Comparison of ENCODE assay signal across 12 cellular contexts in the genomic region with DNA sequence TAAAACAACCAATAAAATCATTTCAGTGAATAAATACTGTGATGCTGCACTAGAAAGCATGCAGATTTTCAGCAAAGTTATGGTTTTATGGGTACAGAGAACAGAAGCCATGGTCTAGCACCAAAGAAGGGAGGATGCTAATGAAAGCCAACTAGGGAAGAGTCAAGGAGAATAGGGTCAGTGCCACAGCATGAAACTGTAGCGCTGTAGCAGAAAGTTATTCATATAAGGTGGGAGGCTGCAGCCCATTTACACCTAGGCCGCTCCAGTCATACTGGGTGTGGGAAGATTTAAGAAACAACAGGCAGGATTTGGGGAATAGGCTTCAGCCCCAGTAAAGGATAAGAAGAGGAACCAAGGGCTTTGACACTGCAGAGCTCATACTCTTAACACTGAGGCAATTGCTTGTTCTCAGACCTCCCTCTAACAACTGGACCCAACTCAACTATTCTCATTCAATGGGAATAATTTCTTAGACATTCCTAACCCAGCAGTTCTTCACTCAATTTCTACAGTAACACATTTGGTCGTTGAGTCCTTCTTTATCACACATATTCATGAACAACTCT. TPM values are rescaled to one million over a fixed set of nuclear protein-coding genes. Genes with fewer than 3 reads are reported as not detected.
DNase-seq lines count a peak whose midpoint lies in the region; TF ChIP-seq lines count a peak whose summit lies in the region.
"Had no signal": no experiment of that assay in that cellular context is flagged by ENCODE, and none has a peak within 500 bp of the region (broad histone marks: within the 10 kb centered on the region; RNA-seq: fewer than 3 reads in every experiment).

No MANE protein-coding gene starts in this region.

- no peak overlapping the region for H2AFZ ChIP-seq in mammary epithelial cell (ENCODE audit: low read depth, low read length)
- no peak overlapping the region for H2AFZ ChIP-seq in OCI-LY3 (ENCODE audit: low read depth, low read length)

- no peak overlapping the region for H3K9ac ChIP-seq in mammary epithelial cell (ENCODE audit: insufficient read depth, low read length)
- no peak overlapping the region for H3K9ac ChIP-seq in OCI-LY3 (ENCODE audit: low read length)

- dilution Hi-C loops in mammary epithelial cell (cut with HindIII; ENCODE audit: low sequenced_read_pairs), result no loop called here

- TF ChIP-seq EP300 in suprapubic skin (IDR thresholded peaks at IDR 0.05), result no peak

- H3K27ac ChIP-seq in mammary epithelial cell (ENCODE audit: insufficient read depth, low read depth, low read length), result no peak overlapping the region
- peak overlapping the region; percentile 93 for H3K27ac ChIP-seq in OCI-LY3 (ENCODE audit: low read length)
- peak overlapping the region; percentile 45 for H3K27ac ChIP-seq in suprapubic skin
- H3K27ac ChIP-seq: brain microvascular endothelial cell had no signal

- H4K20me1 ChIP-seq in mammary epithelial cell (ENCODE audit: insufficient read depth, low read length), result no peaks in the 10 kb centered on the region
- no peaks in the 10 kb centered on the region for H4K20me1 ChIP-seq in OCI-LY3 (ENCODE audit: insufficient read depth, low read length)

- peaks cover 10% of the 10 kb centered on the region for H3K9me3 Mint-ChIP-seq in MCF 10A (ENCODE audit: unreplicated experiment)
- H3K9me3 Mint-ChIP-seq in dendritic cell treated with granulocyte-macrophage colony-stimulating factor and Interleukin-4, amounts not matched to agents 40 ng/mL and 50 ng/mL, for 4 days, result no peaks in the 10 kb centered on the region
- H3K9me3 Mint-ChIP-seq: nephron had no signal

- no TSS peak for BruUV-seq in MCF 10A (replicated peaks; lab: Mats Ljungman, UMichigan)
- BruUV-seq in mammary epithelial cell (replicated peaks; lab: Mats Ljungman, UMichigan), result no TSS peak

- no peak for DNase-seq in MCF 10A (ENCODE audit: unreplicated experiment)
- DNase-seq in mammary epithelial cell, result no peak
- DNase-seq in suprapubic skin (ENCODE audit: low spot score in 2 of 2), result no peak
- DNase-seq in activated CD4-positive, CD25-positive, alpha-beta regulatory T cell (lab: John Stamatoyannopoulos, UW), result no peak
- DNase-seq in mesenteric fat pad (ENCODE audit: low spot score), result no peak
- no peak for DNase-seq in DMS114 treated with DMSO at 0.1 percent for 48 hours (lab: John Stamatoyannopoulos, UW; ENCODE audit: unreplicated experiment)
- DNase-seq: brain microvascular endothelial cell; SHP77 treated with DMSO at 0.1 percent for 48 hours; stimulated activated CD4-positive, alpha-beta T cell treated with anti-CD3 and anti-CD28 coated beads, Interleukin-12 subunit alpha, Interleukin-12 subunit beta, amount 100 ng/mL, for 4 hours had no signal

- CTCF ChIA-PET in MCF 10A (lab: Yijun Ruan, JAX), result interaction anchor here (0.9 to 1.0 kb wide), 2 partner anchors 54 to 74 kb away, joined by 3 read pairs; no protein-coding TSS in a partner anchor
- CTCF ChIA-PET in mammary epithelial cell (lab: Charles Lee; ENCODE audit: low non-redundant PET), result no interaction called here

- H3K36me3 ChIP-seq in mammary epithelial cell (ENCODE audit: insufficient read depth, low read length), result peaks cover 27% of the 10 kb centered on the region
- peaks cover 62% of the 10 kb centered on the region for H3K36me3 ChIP-seq in OCI-LY3 (replicated peaks; ENCODE audit: low read depth, low read length)
- peaks cover 32% of the 10 kb centered on the region for H3K36me3 ChIP-seq in suprapubic skin

- H3K79me2 ChIP-seq in mammary epithelial cell (ENCODE audit: insufficient read depth, low read length) (peaks cover 48% of the 10 kb centered on the region), OCI-LY3 (ENCODE audit: low read length) (peaks cover 82% of the 10 kb centered on the region)

- H3K27me3 ChIP-seq in mammary epithelial cell (ENCODE audit: insufficient read depth, low read length), result no peaks in the 10 kb centered on the region
- H3K27me3 ChIP-seq in OCI-LY3 (ENCODE audit: low read depth, low read length), result no peaks in the 10 kb centered on the region
- no peaks in the 10 kb centered on the region for H3K27me3 ChIP-seq in suprapubic skin
- H3K27me3 ChIP-seq: brain microvascular endothelial cell had no signal

- POLR2A ChIA-PET in MCF 10A (lab: Yijun Ruan, JAX), result interaction anchor here (1.2 to 3.1 kb wide), 2 partner anchors 13 to 22 kb away, joined by 3 to 16 read pairs; no protein-coding TSS in a partner anchor

- H3K9me3 ChIP-seq in mammary epithelial cell (replicated peaks; ENCODE audit: insufficient read depth, low read length), result no peaks in the 10 kb centered on the region
- peaks cover 10% of the 10 kb centered on the region; the same call in 1 of the 2 replicates for H3K9me3 ChIP-seq in OCI-LY3 (ENCODE audit: insufficient read depth, low read length)
- H3K9me3 ChIP-seq in suprapubic skin, result no peaks in the 10 kb centered on the region

- peak overlapping the region; percentile 95 for H3K27ac Mint-ChIP-seq in MCF 10A (ENCODE audit: low read depth, unreplicated experiment)
- H3K27ac Mint-ChIP-seq in dendritic cell treated with granulocyte-macrophage colony-stimulating factor and Interleukin-4, amounts not matched to agents 40 ng/mL and 50 ng/mL, for 4 days, result peak overlapping the region; percentile 92
- H3K27ac Mint-ChIP-seq: nephron had no signal

- 96% methylated on average over 3 of the region's 3 CpGs for WGBS in mammary epithelial cell (ENCODE audit: low coverage, missing lambda C conversion rate)
- WGBS in suprapubic skin, result 91% methylated on average over 3 of the region's 3 CpGs

- H3K4me1 ChIP-seq in mammary epithelial cell (ENCODE audit: insufficient read depth, low read length) (peaks cover 19% of the 10 kb centered on the region), OCI-LY3 (ENCODE audit: low read length) (peaks cover 61% of the 10 kb centered on the region), suprapubic skin (peaks cover 63% of the 10 kb centered on the region)

- H3K27me3 Mint-ChIP-seq in MCF 10A (ENCODE audit: insufficient read depth, unreplicated experiment), result no peaks in the 10 kb centered on the region
- H3K27me3 Mint-ChIP-seq in dendritic cell treated with granulocyte-macrophage colony-stimulating factor and Interleukin-4, amounts not matched to agents 40 ng/mL and 50 ng/mL, for 4 days, result no peaks in the 10 kb centered on the region

- H3K4me3 Mint-ChIP-seq in MCF 10A (ENCODE audit: unreplicated experiment), result peak overlapping the region; percentile 88
- H3K4me3 Mint-ChIP-seq in dendritic cell treated with granulocyte-macrophage colony-stimulating factor and Interleukin-4, amounts not matched to agents 40 ng/mL and 50 ng/mL, for 4 days, result peak overlapping the region; percentile 83
- H3K4me3 Mint-ChIP-seq: nephron had no signal

- peaks cover 76% of the 10 kb centered on the region for H3K36me3 Mint-ChIP-seq in MCF 10A (ENCODE audit: insufficient read depth, unreplicated experiment)
- H3K36me3 Mint-ChIP-seq in dendritic cell treated with granulocyte-macrophage colony-stimulating factor and Interleukin-4, amounts not matched to agents 40 ng/mL and 50 ng/mL, for 4 days (ENCODE audit: low read depth), result peaks cover 88% of the 10 kb centered on the region

- H3K4me3 ChIP-seq in mammary epithelial cell (replicated peaks in 1 of 3; ENCODE audit: insufficient read depth in 1 of 3, low read depth in 2 of 3, low read length in 3 of 3) (no peak overlapping the region), OCI-LY3 (ENCODE audit: low read length) (peak overlapping the region; percentile 40; the same call in 1 of the 2 replicates), suprapubic skin (peak overlapping the region; percentile 11)

- TF ChIP-seq CTCF in MCF 10A (IDR thresholded peaks at IDR 0.05; ENCODE audit: unreplicated experiment) (no peak), mammary epithelial cell (conservative IDR thresholded peaks at IDR 0.05 in 1 of 2, IDR thresholded peaks at IDR 0.05 in 1 of 2; ENCODE audit: extremely low read depth in 1 of 2, insufficient read depth in 1 of 2, low read depth in 1 of 2, low read length in 2 of 2) (no peak), OCI-LY3 (IDR thresholded peaks at IDR 0.05; ENCODE audit: low read depth, low read length) (no peak), suprapubic skin (IDR thresholded peaks at IDR 0.05) (no peak)

- intact Hi-C loops in MCF 10A (cut with micrococcal nuclease), result no loop called here
- intact Hi-C loops in mammary epithelial cell (cut with micrococcal nuclease), result no loop called here
- intact Hi-C loops in dendritic cell treated with granulocyte-macrophage colony-stimulating factor and Interleukin-4, amounts not matched to agents 40 ng/mL and 50 ng/mL, for 4 days (cut with micrococcal nuclease), result no loop called here

- no peak for TF ChIP-seq POLR2A in suprapubic skin (IDR thresholded peaks at IDR 0.05)

- in situ Hi-C loops in mammary epithelial cell (cut with MboI; ENCODE audit: low sequenced_read_pairs in 2 of 2), result no loop called here

- H3K4me2 ChIP-seq in mammary epithelial cell (ENCODE audit: insufficient read depth, low read depth, low read length) (no peak overlapping the region), OCI-LY3 (ENCODE audit: low read length) (peak overlapping the region; percentile 62)

- H3K4me1 Mint-ChIP-seq in MCF 10A (ENCODE audit: insufficient read depth, unreplicated experiment), result peaks cover 66% of the 10 kb centered on the region
- peaks cover 61% of the 10 kb centered on the region for H3K4me1 Mint-ChIP-seq in dendritic cell treated with granulocyte-macrophage colony-stimulating factor and Interleukin-4, amounts not matched to agents 40 ng/mL and 50 ng/mL, for 4 days (ENCODE audit: low read depth)

RNA-seq across cellular contexts. Expression of a gene that starts 4.4 kb away (rescaled TPM):
- total RNA-seq in MCF 10A (2022), result 139 and 163 TPM in 2 replicates
- total RNA-seq in mammary epithelial cell, result 10 to 100 TPM; 57.0 to 93.4 TPM
- 61.5 TPM for polyA plus RNA-seq in mammary epithelial cell
- 36.7 TPM for polyA minus RNA-seq in mammary epithelial cell
- 10 to 100 TPM; 52.3 to 70.4 (median 66.0) TPM for total RNA-seq in suprapubic skin
- total RNA-seq in mesenteric fat pad, result 128 TPM

Comparison
In these comparisons a context has a peak if more than half of its experiments do, and no peak if none do; other contexts are left out.
1. H3K4me3 ChIP-seq: peak in OCI-LY3 (single experiment) and suprapubic skin (single experiment); none in mammary epithelial cell (0 of 3).